Comparison of ENCODE assay signal across 12 cellular contexts in the genomic region with DNA sequence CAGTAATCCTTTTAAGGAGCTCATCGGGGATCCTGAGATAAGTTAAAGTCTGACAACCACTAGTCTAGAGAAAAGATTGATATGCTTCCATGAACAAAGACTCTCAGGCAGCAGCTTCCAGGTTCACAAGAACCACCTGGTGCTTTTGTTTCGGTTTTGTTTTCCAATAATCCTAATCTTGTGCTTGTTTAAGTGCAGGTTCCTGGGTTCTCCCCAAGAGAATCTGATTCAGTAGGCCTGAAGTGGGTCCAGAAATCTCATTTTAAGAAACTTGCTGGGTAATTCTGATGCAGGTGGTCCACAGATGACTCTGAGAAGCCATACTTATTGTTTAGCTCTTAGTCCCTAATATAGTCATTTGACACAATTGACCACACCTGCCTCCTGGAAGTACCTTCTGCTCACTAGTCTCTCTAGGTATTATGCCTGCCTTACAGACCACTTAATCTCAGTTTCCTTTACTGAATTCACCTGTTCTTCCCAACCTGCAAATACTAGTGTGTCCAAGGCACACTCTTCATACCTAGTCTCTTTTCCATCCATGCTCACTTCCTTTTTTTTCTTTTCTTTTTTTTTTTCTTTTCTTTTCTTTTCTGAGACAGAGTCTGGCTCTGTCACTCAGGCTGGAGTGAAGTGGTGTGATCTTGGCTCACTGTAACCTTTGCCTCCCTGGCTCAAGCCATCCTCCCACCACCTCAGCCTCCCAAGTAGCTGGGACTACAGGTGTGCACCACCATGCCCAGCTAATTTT. TPM values are rescaled to one million over a fixed set of nuclear protein-coding genes. Genes with fewer than 3 reads are reported as not detected.
A peak's percentile ranks its signal among the peaks of the same experiment; 100 is the strongest.
DNase-seq lines count a peak whose midpoint lies in the region; ATAC-seq and TF ChIP-seq lines count a peak whose summit lies in the region.
"Had no signal": no experiment of that assay in that cellular context is flagged by ENCODE, and none has a peak within 500 bp of the region (broad histone marks: within the 10 kb centered on the region; RNA-seq: fewer than 3 reads in every experiment).

No MANE protein-coding gene starts in this region.

- BruUV-seq in MCF 10A (replicated peaks; lab: Mats Ljungman, UMichigan) (no TSS peak), mammary epithelial cell (replicated peaks; lab: Mats Ljungman, UMichigan) (no TSS peak)

- H3K4me2 ChIP-seq in mammary epithelial cell (ENCODE audit: insufficient read depth, low read depth, low read length), result no peak overlapping the region

- no peaks in the 10 kb centered on the region for H3K36me3 ChIP-seq in mammary epithelial cell (ENCODE audit: insufficient read depth, low read length)
- no peaks in the 10 kb centered on the region for H3K36me3 ChIP-seq in ascending aorta
- H3K36me3 ChIP-seq: pancreas had no signal

- H3K27me3 Mint-ChIP-seq in MCF 10A (ENCODE audit: insufficient read depth, unreplicated experiment), result no peaks in the 10 kb centered on the region

- ATAC-seq in HG02610 (IDR thresholded peaks at IDR 0.05; ENCODE audit: unreplicated experiment), result peak; percentile 94
- peak; percentile 68 for ATAC-seq in HG03521 (IDR thresholded peaks at IDR 0.05; ENCODE audit: unreplicated experiment)
- no peak for ATAC-seq in Right ventricle myocardium inferior
- ATAC-seq: pancreas, SK-N-SH treated with all-trans-retinoic acid at 6 μM for 48 hours had no signal

- H3K27ac Mint-ChIP-seq in MCF 10A (ENCODE audit: low read depth, unreplicated experiment), result peak overlapping the region; percentile 7
- H3K27ac Mint-ChIP-seq: activated T-helper 1 cell treated with anti-CD3 and anti-CD28 coated beads, Interleukin-12 subunit alpha, Interleukin-12 subunit beta, Interleukin-2, Interleukin-4 antibody, amounts not matched to agents 30 ng/mL and 10 ng/mL and 1 ng/mL, durations not matched to agents 14 hours and 24 hours and 36 hours had no signal

- dilution Hi-C loops in mammary epithelial cell (cut with HindIII; ENCODE audit: low sequenced_read_pairs), result no loop called here

- H3K9me3 Mint-ChIP-seq in MCF 10A (ENCODE audit: unreplicated experiment), result no peaks in the 10 kb centered on the region
- H3K9me3 Mint-ChIP-seq: activated T-helper 1 cell treated with anti-CD3 and anti-CD28 coated beads, Interleukin-12 subunit alpha, Interleukin-12 subunit beta, Interleukin-2, Interleukin-4 antibody, amounts not matched to agents 30 ng/mL and 10 ng/mL and 1 ng/mL, durations not matched to agents 14 hours and 24 hours and 36 hours had no signal

- H3K4me3 ChIP-seq in mammary epithelial cell (replicated peaks in 1 of 3; ENCODE audit: insufficient read depth in 1 of 3, low read depth in 2 of 3, low read length in 3 of 3), result no peak overlapping the region
- no peak overlapping the region for H3K4me3 ChIP-seq in ascending aorta
- H3K4me3 ChIP-seq: pancreas had no signal

- CTCF ChIA-PET in MCF 10A (lab: Yijun Ruan, JAX) (interaction anchor here (1.3 kb wide), 1 partner anchor 22 kb away, joined by 4 read pairs; no protein-coding TSS in a partner anchor), mammary epithelial cell (lab: Charles Lee; ENCODE audit: low non-redundant PET) (no interaction called here)

- H3K4me3 Mint-ChIP-seq in MCF 10A (ENCODE audit: unreplicated experiment), result no peak overlapping the region
- H3K4me3 Mint-ChIP-seq: activated T-helper 1 cell treated with anti-CD3 and anti-CD28 coated beads, Interleukin-12 subunit alpha, Interleukin-12 subunit beta, Interleukin-2, Interleukin-4 antibody, amounts not matched to agents 30 ng/mL and 10 ng/mL and 1 ng/mL, durations not matched to agents 14 hours and 24 hours and 36 hours had no signal

- H3K79me2 ChIP-seq in mammary epithelial cell (ENCODE audit: insufficient read depth, low read length), result no peaks in the 10 kb centered on the region

- no peaks in the 10 kb centered on the region for H3K4me1 Mint-ChIP-seq in MCF 10A (ENCODE audit: insufficient read depth, unreplicated experiment)

- POLR2A ChIA-PET in MCF 10A (lab: Yijun Ruan, JAX), result interaction anchor here (0.8 to 0.9 kb wide), 2 partner anchors 21 kb away, joined by 3 to 4 read pairs; partner anchors contain the start of gene FRRS1

- 71% methylated on average over 2 of the region's 2 CpGs for WGBS in mammary epithelial cell (ENCODE audit: low coverage, missing lambda C conversion rate)

- no peak for TF ChIP-seq CTCF in MCF 10A (IDR thresholded peaks at IDR 0.05; ENCODE audit: unreplicated experiment)
- no peak for TF ChIP-seq CTCF in mammary epithelial cell (conservative IDR thresholded peaks at IDR 0.05 in 1 of 2, IDR thresholded peaks at IDR 0.05 in 1 of 2; ENCODE audit: extremely low read depth in 1 of 2, insufficient read depth in 1 of 2, low read depth in 1 of 2, low read length in 2 of 2)
- TF ChIP-seq CTCF in ascending aorta (IDR thresholded peaks at IDR 0.05), result no peak

- H3K9me3 ChIP-seq in mammary epithelial cell (replicated peaks; ENCODE audit: insufficient read depth, low read length) (no peaks in the 10 kb centered on the region), ascending aorta (no peaks in the 10 kb centered on the region)
- H3K9me3 ChIP-seq: pancreas had no signal

- H3K36me3 Mint-ChIP-seq in MCF 10A (ENCODE audit: insufficient read depth, unreplicated experiment), result no peaks in the 10 kb centered on the region

- H4K20me1 ChIP-seq in mammary epithelial cell (ENCODE audit: insufficient read depth, low read length), result no peaks in the 10 kb centered on the region

- H2AFZ ChIP-seq in mammary epithelial cell (ENCODE audit: low read depth, low read length), result no peak overlapping the region

- DNase-seq in MCF 10A (ENCODE audit: unreplicated experiment) (no peak), mammary epithelial cell (no peak), NCI-H226 (no peak), ascending aorta (ENCODE audit: low spot score in 2 of 2) (no peak), Right ventricle myocardium inferior (ENCODE audit: missing footprints) (no peak), AG20443 (ENCODE audit: low spot score) (no peak)
- DNase-seq: NCI-H146, pancreas had no signal

- no peaks in the 10 kb centered on the region for H3K4me1 ChIP-seq in mammary epithelial cell (ENCODE audit: insufficient read depth, low read length)
- H3K4me1 ChIP-seq in ascending aorta, result no peaks in the 10 kb centered on the region
- H3K4me1 ChIP-seq: pancreas had no signal

- in situ Hi-C loops in mammary epithelial cell (cut with MboI; ENCODE audit: low sequenced_read_pairs in 2 of 2), result no loop called here

- H3K27ac ChIP-seq in mammary epithelial cell (ENCODE audit: insufficient read depth, low read depth, low read length) (no peak overlapping the region), ascending aorta (no peak overlapping the region)
- H3K27ac ChIP-seq: pancreas had no signal

- intact Hi-C loops in MCF 10A (cut with micrococcal nuclease) (no loop called here), mammary epithelial cell (cut with micrococcal nuclease) (no loop called here), ascending aorta (cut with DNase I) (no loop called here), Right ventricle myocardium inferior (cut with DNase I) (no loop called here)

- no peak overlapping the region for H3K9ac ChIP-seq in mammary epithelial cell (ENCODE audit: insufficient read depth, low read length)

- peaks cover 2% of the 10 kb centered on the region for H3K27me3 ChIP-seq in mammary epithelial cell (ENCODE audit: insufficient read depth, low read length)
- no peaks in the 10 kb centered on the region for H3K27me3 ChIP-seq in ascending aorta
- H3K27me3 ChIP-seq: pancreas had no signal

RNA-seq across cellular contexts. Expression of gene FRRS1, which starts 20.5 kb away (rescaled TPM):
- total RNA-seq in MCF 10A (2022) (7.2 and 7.4 TPM in 2 replicates), mammary epithelial cell (10 to 100 TPM in 1 of 2 donors, 1 to 10 TPM in 1; 9.9 to 31.0 TPM), ascending aorta (0.32 TPM), Right ventricle myocardium inferior (2.8 TPM)
- polyA plus RNA-seq in mammary epithelial cell, result 6.1 TPM
- 6.2 TPM for polyA minus RNA-seq in mammary epithelial cell
